Comparison of ENCODE assay signal across 8 cellular contexts in genomic region chr17:38351412-38352222, GRCh38. TPM values are rescaled to one million over a fixed set of nuclear protein-coding genes. Genes with fewer than 3 reads are reported as not detected.
DNase-seq lines count a peak whose midpoint lies in the region; ATAC-seq and TF ChIP-seq lines count a peak whose summit lies in the region.

SOCS7 (plus strand) TSS chr17:38351844; CDS start chr17:38352053, 209 bp downstream.

- peaks cover 39% of the 10 kb centered on the region for H4K20me1 ChIP-seq in SK-N-SH (ENCODE audit: insufficient read depth)

- CTCF ChIA-PET in SK-N-SH (lab: Yijun Ruan, JAX), result interaction anchor here (1.0 to 24.7 kb wide), 5 partner anchors 21 to 92 kb away, joined by 3 to 423 read pairs (median 6); no protein-coding TSS in a partner anchor

- no peak for TF ChIP-seq RAD21 in SK-N-SH (IDR thresholded peaks at IDR 0.05; ENCODE audit: low read length)

- peaks cover 44% of the 10 kb centered on the region for H3K4me1 Mint-ChIP-seq in HFFc6 (ENCODE audit: low read depth)

- H3K9me3 Mint-ChIP-seq in HFFc6, result no peaks in the 10 kb centered on the region

- H3K27ac ChIP-seq in SK-N-SH (ENCODE audit: low read depth in 2 of 2, low read length in 1 of 2) (peak within 1 kb of the TSS; percentile 58 to 70), testis (peak within 1 kb of the TSS; percentile 77 to 90)

- ATAC-seq in omental fat pad (ENCODE audit: low FRiP score), result peak; percentile 97

- H3K9ac ChIP-seq in SK-N-SH, result peak within 1 kb of the TSS; percentile 78

- H3K9me3 ChIP-seq in SK-N-SH (no peaks in the 10 kb centered on the region), testis (no peaks in the 10 kb centered on the region)

- H3K27me3 Mint-ChIP-seq in HFFc6 (ENCODE audit: insufficient read depth), result no peaks in the 10 kb centered on the region

- POLR2A ChIA-PET in SK-N-SH (lab: Yijun Ruan, JAX), result interaction anchor here (0.6 to 1.6 kb wide), 6 partner anchors 10 to 68 kb away, joined by 4 to 7 read pairs (median 4); no protein-coding TSS in a partner anchor

- no peaks in the 10 kb centered on the region for H3K9me2 ChIP-seq in SK-N-SH

- TF ChIP-seq POLR2A in NB4 (IDR thresholded peaks at IDR 0.05; ENCODE audit: extremely low read depth, insufficient read length) (peak; percentile 65), testis (IDR thresholded peaks at IDR 0.05) (no peak)

- TF ChIP-seq EP300 in SK-N-SH (IDR thresholded peaks at IDR 0.05; ENCODE audit: borderline replicate concordance in 1 of 2, low read depth in 1 of 2, low read length in 1 of 2), result no peak; a peak in 1 of 4 replicates

- H3K4me1 ChIP-seq in SK-N-SH (ENCODE audit: control insufficient read depth in 1 of 2, insufficient read depth in 2 of 2, low read depth in 1 of 2, low read length in 1 of 2) (peaks cover 7 to 15% of the 10 kb centered on the region in 2 experiments; a peak in 1 of 4 replicates), testis (peaks cover 25% of the 10 kb centered on the region)

- H3K36me3 ChIP-seq in SK-N-SH (replicated peaks in 1 of 2; ENCODE audit: control insufficient read depth in 1 of 2, insufficient read depth in 2 of 2, low read length in 1 of 2), result no peaks in the 10 kb centered on the region
- no peaks in the 10 kb centered on the region for H3K36me3 ChIP-seq in testis (ENCODE audit: low read depth, missing control alignments)

- peak within 1 kb of the TSS; percentile 98 for H3K27ac Mint-ChIP-seq in HFFc6

- WGBS in SK-N-SH (ENCODE audit: low lambda C conversion rate), result 12% methylated on average over 25 of the region's 84 CpGs
- 2 to 6% methylated on average over 11 to 61 of the region's 84 CpGs for WGBS in testis, 2 donors

- peak within 1 kb of the TSS; percentile 84 for H2AFZ ChIP-seq in SK-N-SH (ENCODE audit: low read depth)

- intact Hi-C loops in testis (cut with DNase I; ENCODE audit: low total_unique reads), result loop anchor here (5.0 kb wide), 1 partner anchor 61 kb away; no protein-coding TSS in a partner anchor

- peaks cover 45% of the 10 kb centered on the region for H3K79me2 ChIP-seq in SK-N-SH (ENCODE audit: insufficient read depth)

- H3K27me3 ChIP-seq in SK-N-SH (ENCODE audit: insufficient read depth) (no peaks in the 10 kb centered on the region), testis (no peaks in the 10 kb centered on the region)

- peaks cover 16% of the 10 kb centered on the region; the same call in 1 of the 2 replicates for H3K36me3 Mint-ChIP-seq in HFFc6 (ENCODE audit: low read depth)

- peak within 1 kb of the TSS; percentile 89 for H3K4me2 ChIP-seq in SK-N-SH

- TF ChIP-seq CTCF in HFFc6 (IDR thresholded peaks at IDR 0.05) (no peak), NB4 (IDR thresholded peaks at IDR 0.05; ENCODE audit: low read depth, low read length) (no peak), SK-N-SH (IDR thresholded peaks at IDR 0.05) (no peak), omental fat pad (IDR thresholded peaks at IDR 0.05) (no peak), testis (IDR thresholded peaks at IDR 0.05) (no peak)

- DNase-seq in GM04504 (ENCODE audit: low read depth), result peak; percentile 86
- DNase-seq in HFFc6, result peak; percentile 81
- DNase-seq in NB4 (ENCODE audit: low read depth), result peak; percentile 96
- DNase-seq in SK-N-SH, result peak; percentile 96
- DNase-seq in activated naive CD4-positive, alpha-beta T cell treated with anti-CD3 and anti-CD28 coated beads, Interleukin-2, amount 50 U/mL, for 16 hours, result peak; percentile 94
- DNase-seq in glomerular visceral epithelial cell (ENCODE audit: extremely low spot score), result peak; percentile 91
- DNase-seq in omental fat pad (ENCODE audit: low spot score), result peak; percentile 92
- DNase-seq in testis, result peak; percentile 96

- peak within 1 kb of the TSS; percentile 71 for H3K4me3 ChIP-seq in NB4 (ENCODE audit: low read depth, low read length)
- peak within 1 kb of the TSS; percentile 68 to 77 for H3K4me3 ChIP-seq in SK-N-SH (ENCODE audit: low read depth in 2 of 2, low read length in 1 of 2)
- H3K4me3 ChIP-seq in testis, result peak within 1 kb of the TSS; percentile 83 to 98

- H3K4me3 Mint-ChIP-seq in HFFc6, result peak within 1 kb of the TSS; percentile 91

- peaks cover 14% of the 10 kb centered on the region for H3F3A ChIP-seq in SK-N-SH (replicated peaks; ENCODE audit: insufficient read depth)

TF ChIP-seq in SK-N-SH, 30 proteins besides CTCF, POLR2A, EP300 and RAD21 (continues in another document):
- TF ChIP-seq FOXM1 (IDR thresholded peaks at IDR 0.05; ENCODE audit: low read depth), result no peak
- TF ChIP-seq TCF12 (IDR thresholded peaks at IDR 0.05), result no peak
- TF ChIP-seq NRF1 (IDR thresholded peaks at IDR 0.05; ENCODE audit: low read depth, low read length), result peak; percentile 26; the same call in 1 of the 2 replicates
- no peak for TF ChIP-seq USF1 (IDR thresholded peaks at IDR 0.05; ENCODE audit: borderline replicate concordance, low read depth)
- peak; percentile 82; the same call in 1 of the 2 replicates for TF ChIP-seq MXI1 (IDR thresholded peaks at IDR 0.05; ENCODE audit: low read depth, low read length)
- TF ChIP-seq NFIC (IDR thresholded peaks at IDR 0.05; ENCODE audit: borderline replicate concordance), result no peak
- no peak for TF ChIP-seq MEF2A (IDR thresholded peaks at IDR 0.05; ENCODE audit: borderline replicate concordance, low read depth)
- TF ChIP-seq REST (IDR thresholded peaks at IDR 0.05; ENCODE audit: low read depth, low read length), result no peak
- no peak for TF ChIP-seq YY1 (IDR thresholded peaks at IDR 0.05; ENCODE audit: low read depth)
- no peak for TF ChIP-seq EZH2phosphoT487 (IDR thresholded peaks at IDR 0.05; ENCODE audit: borderline replicate concordance, low read depth)
- no peak for TF ChIP-seq TAF1 (IDR thresholded peaks at IDR 0.05; ENCODE audit: borderline replicate concordance, low read depth, low read length)
- TF ChIP-seq IRF3 (IDR thresholded peaks at IDR 0.05; ENCODE audit: low read depth, low read length), result no peak
- no peak for TF ChIP-seq FOXJ3 (CRISPR knock-in tag; IDR thresholded peaks at IDR 0.05)
- TF ChIP-seq CHD2 (IDR thresholded peaks at IDR 0.05; ENCODE audit: low read length, partially characterized antibody), result peak; percentile 58
- peak; percentile 88 for TF ChIP-seq RFX5 (IDR thresholded peaks at IDR 0.05; ENCODE audit: low read length)
- TF ChIP-seq ELF1 (IDR thresholded peaks at IDR 0.05), result 0 out of 2 replicates have a peak, but pooled peaks have one; percentile 34
- TF ChIP-seq GABPA (IDR thresholded peaks at IDR 0.05; ENCODE audit: low read depth), result peak; percentile 72

RNA-seq across cellular contexts. Expression of gene SOCS7, which starts in this region (rescaled TPM):
- total RNA-seq in HFFc6 (2021; fragmentation: NEBNext Ultra II Directional; extraction: Animal tissue kit (Norgen Biotek cat#: 25700)), result 10 to 100 TPM in 5 of 6 experiments, 1 to 10 TPM in 1; 9.7 to 13.8 (median 11.1) TPM
- polyA plus RNA-seq in SK-N-SH (2012; rRNA removed), result 7.4 and 10.0 TPM in 2 replicates
- 5.2 and 7.2 TPM in 2 replicates for polyA plus RNA-seq in SK-N-SH (2012; cell fraction: cytosol; rRNA removed)
- polyA plus RNA-seq in SK-N-SH (2012; cell fraction: nucleus; rRNA removed), result 13.0 and 14.1 TPM in 2 replicates
- 10 to 100 TPM; 10.2 to 17.7 (median 12.9) TPM for total RNA-seq in omental fat pad
- total RNA-seq in testis, result 100 to 1,000 TPM in 1 of 2 donors, 10 to 100 TPM in 1; 74.9 to 132 TPM
- 132 TPM for polyA plus RNA-seq in testis (ENCODE audit: insufficient read depth, low read depth, low replicate concordance)

Comparison
In these comparisons a context has a peak if more than half of its experiments do, and no peak if none do; other contexts are left out.
1. Peak in every context shown above with its lines: DNase-seq, ATAC-seq, H3K4me3 ChIP-seq and H3K27ac ChIP-seq.
2. RNA of gene SOCS7 (total RNA-seq): 74.9 to 132 TPM in testis; 10.2 to 17.7 TPM in omental fat pad and 9.7 to 13.8 TPM in HFFc6; every median in the first group is over 4 times any median in the second.